13 cellular contexts compared by ENCODE assay signal in the genomic region with DNA sequence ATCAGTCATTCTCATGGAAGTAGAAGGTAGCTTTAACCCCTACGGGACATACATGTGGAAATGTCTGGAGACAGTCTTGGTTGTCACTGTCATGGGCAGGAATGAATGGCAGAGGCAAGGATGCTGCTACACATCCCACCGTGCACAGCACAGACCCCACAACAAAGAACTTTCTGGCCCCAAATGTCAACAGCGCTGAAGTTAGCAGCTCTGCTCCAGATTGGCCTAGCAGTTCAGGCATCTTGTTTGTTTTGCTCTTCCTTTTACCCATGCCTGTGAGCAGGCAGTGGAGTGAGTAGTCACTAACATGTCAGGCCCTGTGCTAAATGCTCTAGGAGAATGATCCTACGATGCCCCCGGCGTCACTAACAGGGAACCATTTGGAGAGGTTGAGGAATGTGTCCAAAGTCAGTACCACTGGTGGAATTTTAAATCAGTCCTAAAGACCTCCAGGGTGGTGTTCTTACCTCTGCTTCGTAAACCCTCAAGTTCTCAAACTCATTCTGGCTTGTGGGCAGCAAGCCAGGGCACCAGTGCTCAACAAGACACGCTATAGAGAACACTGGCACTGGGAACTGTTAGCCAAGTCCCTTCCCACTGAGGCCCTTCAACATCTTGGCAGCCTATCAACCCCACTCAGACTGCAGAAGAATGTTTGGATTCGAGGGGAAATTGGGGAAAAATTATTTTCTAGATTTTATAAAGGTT.
DNase-seq lines count a peak whose midpoint lies in the region; ATAC-seq and TF ChIP-seq lines count a peak whose summit lies in the region.
"Had no signal": no experiment of that assay in that cellular context is flagged by ENCODE, and none has a peak within 500 bp of the region (broad histone marks: within the 10 kb centered on the region; RNA-seq: fewer than 3 reads in every experiment).

No MANE protein-coding gene starts in this region.

- no peaks in the 10 kb centered on the region for H3K9me3 ChIP-seq in CD8-positive, alpha-beta T cell (ENCODE audit: low read length)
- H3K9me3 ChIP-seq in breast epithelium = no peaks in the 10 kb centered on the region

- no peaks in the 10 kb centered on the region for H3K36me3 ChIP-seq in CD8-positive, alpha-beta T cell (ENCODE audit: insufficient read depth, low read length)
- H3K36me3 ChIP-seq in breast epithelium = no peaks in the 10 kb centered on the region

- intact Hi-C loops in CD8-positive, alpha-beta T cell (cut with DNase I, micrococcal nuclease) = loop anchor here (2.0 to 10.0 kb wide), 4 partner anchors 13 to 377 kb away; partner anchors contain the start of gene FOXP1 (in 2 of the 2)
- intact Hi-C loops in breast epithelium (cut with DNase I; ENCODE audit: low total_unique reads) = no loop called here
- intact Hi-C loops in natural killer cell (cut with micrococcal nuclease) = loop anchor here (5.0 kb wide), 2 partner anchors 51 to 141 kb away; partner anchors contain the start of gene FOXP1

- no peak for TF ChIP-seq POLR2A in breast epithelium (IDR thresholded peaks at IDR 0.05)

- peak in 3 of 7 experiments; percentile 39 to 66 (median 47) for DNase-seq in CD8-positive, alpha-beta T cell
- peak; percentile 73 for DNase-seq in Jurkat, Clone E6-1 (ENCODE audit: low read depth, low spot score)
- DNase-seq in breast epithelium (ENCODE audit: low spot score in 2 of 2) (no peak), natural killer cell (no peak), NCI-H2171 (lab: John Stamatoyannopoulos, UW) (no peak), SIG-M5 treated with dmso at 0.1 percent for 504 hours (lab: John Stamatoyannopoulos, UW; ENCODE audit: unreplicated experiment) (no peak)
- DNase-seq in stimulated activated CD4-positive, alpha-beta T cell treated with anti-CD3 and anti-CD28 coated beads, Interleukin-4, amount 100 ng/mL, for 24 hours = no peak
- DNase-seq: cortex of kidney; glutamatergic neuron; NCI-H1436; NK-92 treated with Interleukin-12 subunit alpha and Interleukin-12 subunit beta, amount 100 ng/mL, for 24 hours; T1000 had no signal

- CTCF ChIA-PET in CD8-positive, alpha-beta T cell (lab: Charles Lee) = interaction anchor here (1.1 to 4.2 kb wide), 6 partner anchors 15 to 70 kb away, joined by 3 to 10 read pairs (median 4); no protein-coding TSS in a partner anchor

- H3K4me1 ChIP-seq in CD8-positive, alpha-beta T cell (ENCODE audit: insufficient read depth, low read length) = peaks cover 98% of the 10 kb centered on the region
- peaks cover 6 to 25% of the 10 kb centered on the region in 2 donors for H3K4me1 ChIP-seq in breast epithelium

- H3K27me3 ChIP-seq in CD8-positive, alpha-beta T cell (ENCODE audit: insufficient read depth, low read length) = no peaks in the 10 kb centered on the region
- no peaks in the 10 kb centered on the region for H3K27me3 ChIP-seq in breast epithelium

- H3K4me3 ChIP-seq in CD8-positive, alpha-beta T cell (ENCODE audit: low read depth, low read length) = peak overlapping the region; percentile 4
- H3K4me3 ChIP-seq in Jurkat, Clone E6-1 (ENCODE audit: low read length) = no peak overlapping the region
- H3K4me3 ChIP-seq in breast epithelium = no peak overlapping the region

- H3K4me1 Mint-ChIP-seq in CD8-positive, alpha-beta T cell (ENCODE audit: low read depth) = peaks cover 97% of the 10 kb centered on the region
- H3K4me1 Mint-ChIP-seq in natural killer cell = peaks cover 82 to 88% of the 10 kb centered on the region in 2 donors

- H3K27me3 Mint-ChIP-seq in CD8-positive, alpha-beta T cell (ENCODE audit: low read depth) = no peaks in the 10 kb centered on the region
- H3K27me3 Mint-ChIP-seq in natural killer cell (ENCODE audit: low read depth in 2 of 2) = no peaks in the 10 kb centered on the region

- POLR2A ChIA-PET in CD8-positive, alpha-beta T cell (lab: Charles Lee) = interaction anchor here (0.6 to 7.9 kb wide), 11 partner anchors 10 to 67 kb away, joined by 3 to 65 read pairs (median 3); no protein-coding TSS in a partner anchor

- TF ChIP-seq CTCF in CD8-positive, alpha-beta T cell (IDR thresholded peaks at IDR 0.05) = no peak
- no peak for TF ChIP-seq CTCF in breast epithelium (IDR thresholded peaks at IDR 0.05)
- TF ChIP-seq CTCF in natural killer cell (IDR thresholded peaks at IDR 0.05) = no peak

- H3K27ac ChIP-seq in CD8-positive, alpha-beta T cell (ENCODE audit: low read depth, low read length) = peak overlapping the region; percentile 44
- H3K27ac ChIP-seq in breast epithelium = peak overlapping the region; percentile 42 to 67

- H3K36me3 Mint-ChIP-seq in CD8-positive, alpha-beta T cell = peaks cover 24% of the 10 kb centered on the region
- no peaks in the 10 kb centered on the region for H3K36me3 Mint-ChIP-seq in natural killer cell

- ATAC-seq in CD8-positive, alpha-beta T cell = peak; percentile 11
- ATAC-seq in natural killer cell (no peak), GM21786 (IDR thresholded peaks at IDR 0.05; ENCODE audit: unreplicated experiment) (no peak)

- H3K9me3 Mint-ChIP-seq in CD8-positive, alpha-beta T cell = no peaks in the 10 kb centered on the region
- H3K9me3 Mint-ChIP-seq in natural killer cell = no peaks in the 10 kb centered on the region

- H3K27ac Mint-ChIP-seq in CD8-positive, alpha-beta T cell = peak overlapping the region; percentile 98
- H3K27ac Mint-ChIP-seq in natural killer cell = peak overlapping the region; percentile 93 to 96

- peak overlapping the region; percentile 67 for H3K4me3 Mint-ChIP-seq in CD8-positive, alpha-beta T cell
- peak overlapping the region; percentile 65 for H3K4me3 Mint-ChIP-seq in natural killer cell
